Comparison of ENCODE assay signal across 17 cellular contexts in the genomic region with DNA sequence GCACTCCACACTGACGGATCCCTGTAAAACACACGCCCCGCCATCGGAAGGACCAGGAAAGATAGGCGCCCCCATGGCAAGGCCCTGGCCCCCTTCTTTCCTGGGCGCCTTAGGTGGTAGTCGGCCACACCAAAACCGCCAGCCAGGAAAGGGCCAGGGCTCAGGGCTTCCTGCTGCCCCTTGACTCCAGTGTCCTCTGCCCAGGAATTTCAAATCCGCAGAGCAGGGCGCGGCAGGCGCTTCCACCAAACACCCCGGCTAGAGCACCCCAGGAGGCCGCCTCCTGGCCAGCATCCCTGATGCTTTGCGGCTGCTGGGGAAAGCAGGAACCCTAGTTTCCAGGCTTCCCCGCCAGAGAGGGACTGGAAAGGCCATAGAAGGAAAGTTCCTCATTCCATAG. TPM values are rescaled to one million over a fixed set of nuclear protein-coding genes. Genes with fewer than 3 reads are reported as not detected.
"Had no signal": no experiment of that assay in that cellular context is flagged by ENCODE, and none has a peak within 500 bp of the region (broad histone marks: within the 10 kb centered on the region; RNA-seq: fewer than 3 reads in every experiment).

No MANE protein-coding gene starts in this region.

- H3K4me3 Mint-ChIP-seq: activated naive CD4-positive, alpha-beta T cell treated with anti-CD3 and anti-CD28 coated beads, Interleukin-2, amount 50 U/mL, for 24 hours; naive B cell; stimulated activated effector memory CD8-positive, alpha-beta T cell treated with anti-CD3 and anti-CD28 coated beads, Interleukin-12 subunit alpha, Interleukin-12 subunit beta, amount 100 ng/mL, for 72 hours; type B pancreatic cell had no signal

- H3K36me3 Mint-ChIP-seq: activated naive CD4-positive, alpha-beta T cell treated with anti-CD3 and anti-CD28 coated beads, Interleukin-2, amount 50 U/mL, for 24 hours; stimulated activated effector memory CD8-positive, alpha-beta T cell treated with anti-CD3 and anti-CD28 coated beads, Interleukin-12 subunit alpha, Interleukin-12 subunit beta, amount 100 ng/mL, for 72 hours; type B pancreatic cell had no signal

- H3K27me3 ChIP-seq: foreskin keratinocyte, hepatocyte, right lobe of liver had no signal

- H3K36me3 ChIP-seq: right lobe of liver had no signal

- H3K4me1 Mint-ChIP-seq: naive B cell; stimulated activated effector memory CD8-positive, alpha-beta T cell treated with anti-CD3 and anti-CD28 coated beads, Interleukin-12 subunit alpha, Interleukin-12 subunit beta, amount 100 ng/mL, for 72 hours had no signal

- H3K9me3 ChIP-seq: body of pancreas, right lobe of liver had no signal

- H3K27me3 Mint-ChIP-seq: type B pancreatic cell had no signal

- H3K4me3 ChIP-seq: body of pancreas, hepatocyte, skin epidermis had no signal

- DNase-seq: activated CD4-positive, CD25-positive, alpha-beta regulatory T cell treated with anti-CD3 and anti-CD28 coated beads, Interleukin-2, amount 50 U/mL, for 72 hours; activated gamma-delta T cell treated with Interleukin-2 at 50 U/mL for 16 hours; activated T-cell treated with anti-CD3 and anti-CD28 coated beads, Interleukin-2, amount 50 U/mL, for 1 hour; anterior cingulate cortex; body of pancreas; foreskin keratinocyte; naive B cell; right lobe of liver; stimulated activated CD4-positive, alpha-beta T cell treated with anti-CD3 and anti-CD28 coated beads, Interleukin-1b, Interleukin-23, amount 100 ng/mL, for 48 hours; stimulated activated naive CD8-positive, alpha-beta T cell treated with anti-CD3 and anti-CD28 coated beads, Interleukin-15, amount 100 ng/mL, for 72 hours had no signal

- H3K4me1 ChIP-seq: foreskin keratinocyte, parathyroid adenoma had no signal

- ATAC-seq: body of pancreas; foreskin keratinocyte; right lobe of liver; stimulated activated effector memory CD8-positive, alpha-beta T cell treated with anti-CD3 and anti-CD28 coated beads, Interleukin-12 subunit alpha, Interleukin-12 subunit beta, amount 100 ng/mL, for 72 hours; stimulated activated naive CD8-positive, alpha-beta T cell treated with anti-CD3 and anti-CD28 coated beads, Interleukin-15, amount 100 ng/mL, for 72 hours had no signal

- H3K27ac ChIP-seq: body of pancreas, foreskin keratinocyte, hepatocyte, parathyroid adenoma, right lobe of liver, skin epidermis, VCaP had no signal

- H3K9me3 Mint-ChIP-seq: activated naive CD4-positive, alpha-beta T cell treated with anti-CD3 and anti-CD28 coated beads, Interleukin-2, amount 50 U/mL, for 24 hours; stimulated activated effector memory CD8-positive, alpha-beta T cell treated with anti-CD3 and anti-CD28 coated beads, Interleukin-12 subunit alpha, Interleukin-12 subunit beta, amount 100 ng/mL, for 72 hours had no signal

- H3K27ac Mint-ChIP-seq: activated naive CD4-positive, alpha-beta T cell treated with anti-CD3 and anti-CD28 coated beads, Interleukin-2, amount 50 U/mL, for 24 hours; naive B cell; stimulated activated effector memory CD8-positive, alpha-beta T cell treated with anti-CD3 and anti-CD28 coated beads, Interleukin-12 subunit alpha, Interleukin-12 subunit beta, amount 100 ng/mL, for 72 hours; type B pancreatic cell had no signal

RNA-seq across cellular contexts. Expression of gene ZNF726, which starts 57.5 kb away (rescaled TPM):
- total RNA-seq: hepatocyte had no signal
